In genomic region chr5:150636391-150637244, GRCh38 we compare ENCODE assay signal across 10 cellular contexts. TPM values are rescaled to one million over a fixed set of nuclear protein-coding genes. Genes with fewer than 3 reads are reported as not detected.
DNase-seq lines count a peak whose midpoint lies in the region; ATAC-seq and TF ChIP-seq lines count a peak whose summit lies in the region.
"Had no signal": no experiment of that assay in that cellular context is flagged by ENCODE, and none has a peak within 500 bp of the region (broad histone marks: within the 10 kb centered on the region; RNA-seq: fewer than 3 reads in every experiment).

No MANE protein-coding gene starts in this region.

- H3K4me3 ChIP-seq in Caco-2 (ENCODE audit: low read depth, low read length) = no peak overlapping the region
- H3K4me3 ChIP-seq in SJSA1 = no peak overlapping the region
- no peak overlapping the region for H3K4me3 ChIP-seq in trophoblast cell (ENCODE audit: low read depth, low read length)
- no peak overlapping the region for H3K4me3 ChIP-seq in CD8-positive, alpha-beta memory T cell (ENCODE audit: low read length)

- H3K27me3 ChIP-seq in Caco-2 (replicated peaks; ENCODE audit: control insufficient read depth, insufficient read depth, low read length) = no peaks in the 10 kb centered on the region
- no peaks in the 10 kb centered on the region for H3K27me3 ChIP-seq in SJSA1 (replicated peaks)
- no peaks in the 10 kb centered on the region for H3K27me3 ChIP-seq in trophoblast cell (ENCODE audit: insufficient read depth, low read length)
- no peaks in the 10 kb centered on the region for H3K27me3 ChIP-seq in CD8-positive, alpha-beta memory T cell (ENCODE audit: insufficient read depth, low read length, poor library complexity, severe bottlenecking)

- H2BK120ac ChIP-seq in trophoblast cell (ENCODE audit: insufficient read depth, low read length, poor library complexity) = peak overlapping the region; percentile 82

- CTCF ChIA-PET in Caco-2 (lab: Charles Lee) = no interaction called here
- CTCF ChIA-PET in CD8-positive, alpha-beta memory T cell (lab: Charles Lee) = no interaction called here

- H3K9me3 ChIP-seq in Caco-2 (no peaks in the 10 kb centered on the region), SJSA1 (replicated peaks) (no peaks in the 10 kb centered on the region), trophoblast cell (ENCODE audit: insufficient read depth, low read depth, low read length) (no peaks in the 10 kb centered on the region)
- no peaks in the 10 kb centered on the region for H3K9me3 ChIP-seq in CD8-positive, alpha-beta memory T cell (ENCODE audit: low read length)

- POLR2A ChIA-PET in Caco-2 (lab: Charles Lee) = no interaction called here
- POLR2A ChIA-PET in CD8-positive, alpha-beta memory T cell (lab: Charles Lee) = no interaction called here

- peak overlapping the region; percentile 17 for H2BK5ac ChIP-seq in trophoblast cell (ENCODE audit: low read depth, low read length, poor library complexity)

- no peak overlapping the region for H3K4me2 ChIP-seq in trophoblast cell (ENCODE audit: low read length)

- no peak for DNase-seq in Caco-2
- DNase-seq in SJSA1 (ENCODE audit: low read depth in 1 of 2, low spot score in 2 of 2) = peak; percentile 85 to 92
- peak; percentile 27 for DNase-seq in fibroblast of the conjunctiva (ENCODE audit: low read depth)
- DNase-seq in trophoblast cell = no peak
- DNase-seq in CD8-positive, alpha-beta memory T cell = no peak
- no peak for DNase-seq in NCI-H2081 treated with DMSO at 0.1 percent for 48 hours (lab: John Stamatoyannopoulos, UW)
- DNase-seq in inferior parietal cortex (ENCODE audit: extremely low spot score) = no peak

- H3K4ac ChIP-seq in trophoblast cell (ENCODE audit: low read depth, low read length) = no peak overlapping the region

- H2BK12ac ChIP-seq in trophoblast cell (ENCODE audit: low read length) = peak overlapping the region; percentile 79

- peak overlapping the region; percentile 79 for H3K27ac Mint-ChIP-seq in Caco-2 (ENCODE audit: unreplicated experiment)
- peak overlapping the region in 1 of 8 donors; percentile 31 for H3K27ac Mint-ChIP-seq in CD8-positive, alpha-beta memory T cell
- H3K27ac Mint-ChIP-seq: stimulated activated naive CD8-positive, alpha-beta T cell treated with anti-CD3 and anti-CD28 coated beads, Interleukin-15, Interleukin-2, amounts not matched to agents 100 ng/mL and 50 ng/mL, for 24 hours had no signal

- H3K9me3 Mint-ChIP-seq in Caco-2 (ENCODE audit: unreplicated experiment) = no peaks in the 10 kb centered on the region
- H3K9me3 Mint-ChIP-seq in CD8-positive, alpha-beta memory T cell = peaks cover 0 to 2% (median 0%) of the 10 kb centered on the region in 5 donors
- H3K9me3 Mint-ChIP-seq: stimulated activated naive CD8-positive, alpha-beta T cell treated with anti-CD3 and anti-CD28 coated beads, Interleukin-15, Interleukin-2, amounts not matched to agents 100 ng/mL and 50 ng/mL, for 24 hours had no signal

- H3K79me1 ChIP-seq in trophoblast cell (ENCODE audit: low read length) = peaks cover 45% of the 10 kb centered on the region

- H3K27me3 Mint-ChIP-seq in Caco-2 (ENCODE audit: insufficient read depth, unreplicated experiment) = no peaks in the 10 kb centered on the region
- H3K27me3 Mint-ChIP-seq in CD8-positive, alpha-beta memory T cell = peaks cover 9 to 28% of the 10 kb centered on the region in 2 donors

- peak overlapping the region; percentile 64 for H2AK5ac ChIP-seq in trophoblast cell (ENCODE audit: low read length)

- no peak overlapping the region for H3K9ac ChIP-seq in trophoblast cell (ENCODE audit: low read length)

- peak overlapping the region; percentile 62 for H3K18ac ChIP-seq in trophoblast cell (ENCODE audit: low read length)

- intact Hi-C loops in Caco-2 (cut with micrococcal nuclease; ENCODE audit: unreplicated experiment) = loop anchor here (1.0 kb wide), 3 partner anchors 54 to 75 kb away; partner anchors contain the start of gene RBM22

- peak overlapping the region; percentile 39 for H3K4me3 Mint-ChIP-seq in Caco-2 (ENCODE audit: unreplicated experiment)
- H3K4me3 Mint-ChIP-seq in CD8-positive, alpha-beta memory T cell = no peak overlapping the region
- H3K4me3 Mint-ChIP-seq: stimulated activated naive CD8-positive, alpha-beta T cell treated with anti-CD3 and anti-CD28 coated beads, Interleukin-15, Interleukin-2, amounts not matched to agents 100 ng/mL and 50 ng/mL, for 24 hours had no signal

- H2AFZ ChIP-seq in trophoblast cell (ENCODE audit: insufficient read depth, low read length, poor library complexity) = peak overlapping the region; percentile 64

- H3K23ac ChIP-seq in trophoblast cell (ENCODE audit: low read length) = no peak overlapping the region

- H4K8ac ChIP-seq in trophoblast cell (ENCODE audit: low read depth, low read length) = no peak overlapping the region

- no peak overlapping the region for H4K12ac ChIP-seq in trophoblast cell (ENCODE audit: low read depth, low read length)

- H3K4me1 ChIP-seq in Caco-2 (peaks cover 52% of the 10 kb centered on the region), SJSA1 (replicated peaks) (peaks cover 90% of the 10 kb centered on the region), trophoblast cell (ENCODE audit: control insufficient read depth in 1 of 2, insufficient read depth in 2 of 2, low read length in 2 of 2) (peaks cover 46 to 48% of the 10 kb centered on the region in 2 experiments)
- H3K4me1 ChIP-seq in CD8-positive, alpha-beta memory T cell (ENCODE audit: insufficient read depth, low read length) = no peaks in the 10 kb centered on the region

- H3K4me1 Mint-ChIP-seq in Caco-2 (ENCODE audit: low read depth, unreplicated experiment) = peaks cover 45% of the 10 kb centered on the region
- H3K4me1 Mint-ChIP-seq in CD8-positive, alpha-beta memory T cell = no peaks in the 10 kb centered on the region

- H3K36me3 Mint-ChIP-seq in Caco-2 (ENCODE audit: insufficient read depth, unreplicated experiment) = peaks cover 15% of the 10 kb centered on the region
- no peaks in the 10 kb centered on the region for H3K36me3 Mint-ChIP-seq in CD8-positive, alpha-beta memory T cell

- ATAC-seq in GM19395 (IDR thresholded peaks at IDR 0.05; ENCODE audit: unreplicated experiment) = no peak

- WGBS in trophoblast cell (ENCODE audit: extremely low coverage, insufficient coverage, insufficient read length) = no CpG with 5 or more reads among the region's 6 CpGs

- no TSS peak for BruUV-seq in Caco-2 (replicated peaks; lab: Mats Ljungman, UMichigan)

- H3K36me3 ChIP-seq in Caco-2 (ENCODE audit: control insufficient read depth, insufficient read depth, low read length) = no peaks in the 10 kb centered on the region
- no peaks in the 10 kb centered on the region for H3K36me3 ChIP-seq in SJSA1
- no peaks in the 10 kb centered on the region for H3K36me3 ChIP-seq in trophoblast cell (ENCODE audit: control insufficient read depth in 1 of 2, insufficient read depth in 2 of 2, low read length in 2 of 2)
- no peaks in the 10 kb centered on the region for H3K36me3 ChIP-seq in CD8-positive, alpha-beta memory T cell (ENCODE audit: insufficient read depth, low read length)

- H3K14ac ChIP-seq in trophoblast cell (ENCODE audit: low read length) = peak overlapping the region; percentile 42

- peak overlapping the region; percentile 80 for H4K91ac ChIP-seq in trophoblast cell (ENCODE audit: low read depth, low read length)

- H3K27ac ChIP-seq in SJSA1 = peak overlapping the region; percentile 57
- peak overlapping the region; percentile 70 for H3K27ac ChIP-seq in trophoblast cell (ENCODE audit: low read depth, low read length)
- H3K27ac ChIP-seq in CD8-positive, alpha-beta memory T cell (ENCODE audit: low read depth, low read length) = no peak overlapping the region

- H3K79me2 ChIP-seq in trophoblast cell (ENCODE audit: control insufficient read depth, insufficient read depth, low read length, poor library complexity) = peaks cover 11% of the 10 kb centered on the region

- TF ChIP-seq CTCF in Caco-2 (IDR thresholded peaks at IDR 0.05; ENCODE audit: insufficient read depth in 1 of 2, low read depth in 1 of 2, low read length in 1 of 2, severe bottlenecking in 1 of 2, unreplicated experiment in 1 of 2) = no peak

RNA-seq across cellular contexts. Expression of gene SYNPO, which starts 3.8 kb away (rescaled TPM):
- 22.4 and 25.1 TPM in 2 replicates for total RNA-seq in Caco-2 (2022)
- total RNA-seq in SJSA1 (2014; rRNA removed; shearing (Covaris generic)) = 3.7 and 6.5 TPM in 2 replicates
- polyA plus RNA-seq in trophoblast cell (2013) = 52.3 and 58.9 TPM in 2 replicates
- under 1 TPM in 1 of 2 experiments, not detected in 1; 0.13 TPM for total RNA-seq in CD8-positive, alpha-beta memory T cell
- polyA plus RNA-seq in CD8-positive, alpha-beta memory T cell = not detected
- polyA plus RNA-seq: neural cell had no signal

RNA-seq across cellular contexts. Expression of gene MYOZ3, which starts 24.4 kb away (rescaled TPM):
- not detected in 2 replicates for total RNA-seq in Caco-2 (2022)
- total RNA-seq in SJSA1 (2014; rRNA removed; shearing (Covaris generic)) = 0.82 TPM in 1 of 2 replicates, not detected in the other
- polyA plus RNA-seq in trophoblast cell (2013) = 9.5 and 10.0 TPM in 2 replicates
- not detected for total RNA-seq in CD8-positive, alpha-beta memory T cell
- polyA plus RNA-seq in CD8-positive, alpha-beta memory T cell = not detected
- polyA plus RNA-seq: neural cell had no signal

Comparison
In these comparisons a context has a peak if more than half of its experiments do, and no peak if none do; other contexts are left out.
1. DNase-seq: peak in SJSA1 (2 of 2) and fibroblast of the conjunctiva (single experiment); none in Caco-2 (0 of 2), trophoblast cell (0 of 2), CD8-positive, alpha-beta memory T cell (0 of 5), NCI-H2081 treated with DMSO at 0.1 percent for 48 hours (single experiment) and inferior parietal cortex (single experiment).